Comparison of ENCODE assay signal across 9 cellular contexts in genomic region chr16:89615596-89616090, GRCh38. TPM values are rescaled to one million over a fixed set of nuclear protein-coding genes. Genes with fewer than 3 reads are reported as not detected.
A peak's percentile ranks its signal among the peaks of the same experiment; 100 is the strongest.
DNase-seq lines count a peak whose midpoint lies in the region; ATAC-seq and TF ChIP-seq lines count a peak whose summit lies in the region.
"Had no signal": no experiment of that assay in that cellular context is flagged by ENCODE, and none has a peak within 500 bp of the region (broad histone marks: within the 10 kb centered on the region; RNA-seq: fewer than 3 reads in every experiment).

No MANE protein-coding gene starts in this region.

- RAD21 ChIA-PET in HCT116 (lab: Charles Lee; ENCODE audit: low non-redundant PET in 1 of 2, low total read pairs in 2 of 2, uncharacterized antibody in 2 of 2, unreplicated experiment in 2 of 2) = interaction anchor here (0.7 to 0.9 kb wide), 2 partner anchors 26 to 48 kb away, joined by 4 read pairs; no protein-coding TSS in a partner anchor

- no peaks in the 10 kb centered on the region for H3K9me3 ChIP-seq in BLaER1 treated with 17β-estradiol and CSF1 and Interleukin-3, amounts not matched to agents 10 nM and 100 nM (replicated peaks in 1 of 11)
- H3K9me3 ChIP-seq in HCT116 (ENCODE audit: control insufficient read depth in 1 of 2, insufficient read depth in 1 of 2, low read depth in 1 of 2, low read length in 2 of 2) = no peaks in the 10 kb centered on the region
- H3K9me3 ChIP-seq in lower lobe of right lung = no peaks in the 10 kb centered on the region
- H3K9me3 ChIP-seq in sigmoid colon = no peaks in the 10 kb centered on the region
- H3K9me3 ChIP-seq: neutrophil had no signal

- intact Hi-C loops in HCT116 (cut with micrococcal nuclease) = loop anchor here (1.0 kb wide), 1 partner anchor 26 kb away; no protein-coding TSS in a partner anchor
- intact Hi-C loops in lower lobe of right lung (cut with DNase I) = no loop called here
- intact Hi-C loops in sigmoid colon (cut with DNase I) = no loop called here

- BruUV-seq in HCT116 (replicated peaks; lab: Mats Ljungman, UMichigan) = no TSS peak

- H3K9me2 ChIP-seq in HCT116 (ENCODE audit: insufficient read depth) = no peaks in the 10 kb centered on the region

- TF ChIP-seq CTCF in HCT116 (IDR thresholded peaks at IDR 0.05 in 2 of 3, conservative IDR thresholded peaks at IDR 0.05 in 1 of 3; ENCODE audit: borderline replicate concordance in 1 of 3, insufficient read depth in 1 of 3, low read depth in 2 of 3, low read length in 2 of 3) (peak; percentile 77 to 94 (median 93)), lower lobe of right lung (IDR thresholded peaks at IDR 0.05) (peak; percentile 49), sigmoid colon (IDR thresholded peaks at IDR 0.05) (peak in 1 of 4 experiments; percentile 17)

- no peak overlapping the region for H2AFZ ChIP-seq in HCT116 (ENCODE audit: low read depth, low read length, poor library complexity, severe bottlenecking)

- 28 to 41% methylated on average over 17 of the region's 17 CpGs for WGBS in sigmoid colon, 2 donors

- TF ChIP-seq RAD21 in HCT116 (IDR thresholded peaks at IDR 0.05; ENCODE audit: low read depth) = no peak; the same call in 1 of the 2 replicates

- H3K27me3 ChIP-seq in BLaER1 treated with 17β-estradiol and CSF1 and Interleukin-3, amounts not matched to agents 10 nM and 100 nM = peaks cover 0 to 34% (median 0%) of the 10 kb centered on the region in 11 experiments; a peak in 6 of 22 replicates
- no peaks in the 10 kb centered on the region for H3K27me3 ChIP-seq in HCT116 (ENCODE audit: insufficient read depth, low read length)
- peaks cover 4% of the 10 kb centered on the region for H3K27me3 ChIP-seq in lower lobe of right lung (ENCODE audit: low read depth)
- H3K27me3 ChIP-seq in sigmoid colon = peaks cover 10 to 68% (median 11%) of the 10 kb centered on the region in 3 donors
- H3K27me3 ChIP-seq: neutrophil had no signal

- peaks cover 0 to 19% (median 0%) of the 10 kb centered on the region in 11 experiments; a peak in 5 of 22 replicates for H4K20me1 ChIP-seq in BLaER1 treated with 17β-estradiol and CSF1 and Interleukin-3, amounts not matched to agents 10 nM and 100 nM
- no peaks in the 10 kb centered on the region for H4K20me1 ChIP-seq in HCT116 (ENCODE audit: insufficient read depth)

- no peaks in the 10 kb centered on the region for H3K79me2 ChIP-seq in HCT116 (ENCODE audit: insufficient read depth, low read length)

- ATAC-seq in HCT116 (peak; percentile 85), lower lobe of right lung (peak in 1 of 2 donors; percentile 28), HG03175 (IDR thresholded peaks at IDR 0.05; ENCODE audit: unreplicated experiment) (no peak), HG03469 (IDR thresholded peaks at IDR 0.05; ENCODE audit: unreplicated experiment) (no peak)

- peak overlapping the region in 2 of 11 experiments; percentile 25 to 50; a peak in 2 of 22 replicates for H3K27ac ChIP-seq in BLaER1 treated with 17β-estradiol and CSF1 and Interleukin-3, amounts not matched to agents 10 nM and 100 nM
- H3K27ac ChIP-seq in HCT116 (ENCODE audit: low read depth, low read length) (no peak overlapping the region), lower lobe of right lung (no peak overlapping the region), sigmoid colon (no peak overlapping the region)
- H3K27ac ChIP-seq: neutrophil had no signal

- no peak for TF ChIP-seq EP300 in sigmoid colon (IDR thresholded peaks at IDR 0.05)

- peak overlapping the region in 8 of 11 experiments; percentile 48 to 98 (median 90); a peak in 15 of 22 replicates for H3K4me2 ChIP-seq in BLaER1 treated with 17β-estradiol and CSF1 and Interleukin-3, amounts not matched to agents 10 nM and 100 nM
- peak overlapping the region; percentile 16 for H3K4me2 ChIP-seq in HCT116 (ENCODE audit: low read length)

- TF ChIP-seq POLR2A in HCT116 (IDR thresholded peaks at IDR 0.05; ENCODE audit: borderline replicate concordance, extremely low read depth, insufficient read depth, insufficient read length) (no peak), sigmoid colon (IDR thresholded peaks at IDR 0.05) (no peak)

- H3K9ac ChIP-seq in BLaER1 treated with 17β-estradiol and CSF1 and Interleukin-3, amounts not matched to agents 10 nM and 100 nM = peak overlapping the region in 4 of 11 experiments; percentile 9 to 44 (median 32); a peak in 2 of 22 replicates
- no peak overlapping the region for H3K9ac ChIP-seq in HCT116 (ENCODE audit: low read length)

- H3K4me1 ChIP-seq in BLaER1 treated with 17β-estradiol and CSF1 and Interleukin-3, amounts not matched to agents 10 nM and 100 nM = peaks cover 35 to 90% (median 73%) of the 10 kb centered on the region in 10 experiments
- H3K4me1 ChIP-seq in HCT116 (ENCODE audit: control insufficient read depth in 1 of 2, insufficient read depth in 2 of 2, low read length in 2 of 2) (peaks cover 7 to 15% of the 10 kb centered on the region in 2 experiments; a peak in 3 of 4 replicates), lower lobe of right lung (no peaks in the 10 kb centered on the region), sigmoid colon (no peaks in the 10 kb centered on the region)

- DNase-seq in HCT116 (ENCODE audit: low read depth, low spot score) (no peak), astrocyte of the hippocampus (ENCODE audit: low read depth, low spot score) (peak; percentile 53), lower lobe of right lung (no peak), DMS153 (lab: John Stamatoyannopoulos, UW) (no peak), sigmoid colon (no peak)

- POLR2A ChIA-PET in HCT116 (lab: Charles Lee) = interaction anchor here (0.8 kb wide), 1 partner anchor 13 kb away, joined by 3 read pairs; no protein-coding TSS in a partner anchor

- H3K36me3 ChIP-seq in BLaER1 treated with 17β-estradiol and CSF1 and Interleukin-3, amounts not matched to agents 10 nM and 100 nM = no peaks in the 10 kb centered on the region
- H3K36me3 ChIP-seq in HCT116 (ENCODE audit: control insufficient read depth in 1 of 2, insufficient read depth in 2 of 2, low read length in 2 of 2) = no peaks in the 10 kb centered on the region
- no peaks in the 10 kb centered on the region for H3K36me3 ChIP-seq in lower lobe of right lung
- H3K36me3 ChIP-seq in sigmoid colon = no peaks in the 10 kb centered on the region
- H3K36me3 ChIP-seq: neutrophil had no signal

- CTCF ChIA-PET in HCT116 (lab: Charles Lee) = interaction anchor here (0.6 to 2.6 kb wide), 7 partner anchors 8 to 126 kb away, joined by 3 to 17 read pairs (median 4); partner anchors contain the start of gene ANKRD11

- H3K4me3 ChIP-seq in BLaER1 treated with 17β-estradiol and CSF1 and Interleukin-3, amounts not matched to agents 10 nM and 100 nM = no peak overlapping the region
- no peak overlapping the region for H3K4me3 ChIP-seq in HCT116 (replicated peaks in 1 of 2; ENCODE audit: low read depth in 1 of 2, low read length in 2 of 2)
- H3K4me3 ChIP-seq in lower lobe of right lung = no peak overlapping the region
- no peak overlapping the region for H3K4me3 ChIP-seq in sigmoid colon

TF ChIP-seq in HCT116, 20 proteins besides CTCF, POLR2A, EP300 and RAD21:
- TF ChIP-seq SRF (IDR thresholded peaks at IDR 0.05; ENCODE audit: low read depth) (no peak), EZH2 (IDR thresholded peaks at IDR 0.05) (no peak), YY1 (IDR thresholded peaks at IDR 0.05; ENCODE audit: extremely low read depth, insufficient replicate concordance, low read depth, low read length) (no peak), MAX (IDR thresholded peaks at IDR 0.05) (no peak), FOSL1 (IDR thresholded peaks at IDR 0.05; ENCODE audit: low read depth) (no peak), ZFX (IDR thresholded peaks at IDR 0.05) (no peak)
TF ChIP-seq in HCT116: peak in this region for 0.

RNA-seq across cellular contexts. Expression of gene DPEP1, which starts 2.2 kb away (rescaled TPM):
- total RNA-seq in HCT116 (2021; ENCODE audit: unreplicated experiment) = 1.1 TPM
- 0.73 and 1.1 TPM in 2 replicates for polyA plus RNA-seq in HCT116 (2012)
- 0.59 TPM for total RNA-seq in lower lobe of right lung
- not detected for total RNA-seq in sigmoid colon
- polyA plus RNA-seq in sigmoid colon = 1 to 10 TPM in 1 of 3 donors, under 1 TPM in 1, not detected in 1; 0.92 to 1.2 TPM

RNA-seq across cellular contexts. Expression of gene CPNE7, which starts 40.1 kb away (rescaled TPM):
- total RNA-seq in HCT116 (2021; ENCODE audit: unreplicated experiment) (201 TPM), lower lobe of right lung (0.35 TPM), sigmoid colon (under 1 TPM in 2 of 4 donors, not detected in 2; 0.41 to 0.71 TPM)
- 136 and 148 TPM in 2 replicates for polyA plus RNA-seq in HCT116 (2012)
- polyA plus RNA-seq in sigmoid colon = 1 to 10 TPM in 1 of 3 donors, not detected in 2; 3.3 TPM

RNA-seq across cellular contexts. Expression of gene CHMP1A, which starts 41.9 kb away (rescaled TPM):
- 158 TPM for total RNA-seq in HCT116 (2021; ENCODE audit: unreplicated experiment)
- 113 and 129 TPM in 2 replicates for polyA plus RNA-seq in HCT116 (2012)
- 70.4 TPM for total RNA-seq in lower lobe of right lung
- 10 to 100 TPM; 42.8 to 75.9 (median 59.3) TPM for total RNA-seq in sigmoid colon
- polyA plus RNA-seq in sigmoid colon = 100 to 1,000 TPM in 2 of 3 donors, 10 to 100 TPM in 1; 95.5 to 157 (median 134) TPM

RNA-seq across cellular contexts. Expression of gene SPATA33, which starts 42.0 kb away (rescaled TPM):
- total RNA-seq in HCT116 (2021; ENCODE audit: unreplicated experiment) = 24.9 TPM
- 6.8 and 12.2 TPM in 2 replicates for polyA plus RNA-seq in HCT116 (2012)
- total RNA-seq in lower lobe of right lung = 9.7 TPM
- total RNA-seq in sigmoid colon = 1 to 10 TPM; 1.4 to 7.7 (median 5.9) TPM
- 1 to 10 TPM; 2.1 to 6.3 (median 4.2) TPM for polyA plus RNA-seq in sigmoid colon

RNA-seq across cellular contexts. Expression of gene RPL13, which starts 55.2 kb away (rescaled TPM):
- total RNA-seq in HCT116 (2021; ENCODE audit: unreplicated experiment) = 4,404 TPM
- polyA plus RNA-seq in HCT116 (2012) = 9,099 and 10,215 TPM in 2 replicates
- 1,727 TPM for total RNA-seq in lower lobe of right lung
- over 10,000 TPM in 1 of 4 donors, 1,000 to 10,000 TPM in 3; 7,351 to 19,173 (median 8,010) TPM for total RNA-seq in sigmoid colon
- polyA plus RNA-seq in sigmoid colon = 1,000 to 10,000 TPM; 3,641 to 7,574 (median 7,371) TPM

Comparison
In these comparisons a context has a peak if more than half of its experiments do, and no peak if none do; other contexts are left out.
1. RNA of gene CPNE7, which starts 40.1 kb away (total RNA-seq): 201 TPM in HCT116 (single experiment); 0.41 to 0.71 TPM in sigmoid colon and 0.35 TPM in lower lobe of right lung (single experiment); every median in the first group is over 100 times any median in the second.